Comparison of ENCODE assay signal across 31 cellular contexts in genomic region chr9:8255852-8256251, GRCh38.
"Had no signal": no experiment of that assay in that cellular context is flagged by ENCODE, and none has a peak within 500 bp of the region (broad histone marks: within the 10 kb centered on the region; RNA-seq: fewer than 3 reads in every experiment).

No MANE protein-coding gene starts in this region.

- H3K27me3 ChIP-seq: adrenal gland, body of pancreas, foreskin keratinocyte, gastrocnemius medialis, heart left ventricle had no signal

- H3K27ac ChIP-seq: adrenal gland, body of pancreas, foreskin keratinocyte, gastrocnemius medialis, heart left ventricle, WERI-Rb-1 had no signal

- FAIRE-seq: colon had no signal

- H3K4me3 ChIP-seq: adrenal gland, body of pancreas, gastrocnemius medialis, heart left ventricle had no signal

- ATAC-seq: activated CD4-positive, CD25-positive, alpha-beta regulatory T cell treated with anti-CD3 and anti-CD28 coated beads, Interleukin-2, amount 50 U/mL, for 24 hours; activated CD8-positive, alpha-beta memory T cell treated with anti-CD3 and anti-CD28 coated beads, Interleukin-2, amount 10 ng/mL, durations not matched to agents 7 days and 5 days; activated CD8-positive, alpha-beta T cell treated with anti-CD3 and anti-CD28 coated beads, Interleukin-2, amount 10 ng/mL, durations not matched to agents 7 days and 5 days; activated naive CD8-positive, alpha-beta T cell treated with anti-CD3 and anti-CD28 coated beads, Interleukin-2, amount 50 U/mL, for 24 hours; body of pancreas; effector memory CD8-positive, alpha-beta T cell; esophagus mucosa; foreskin keratinocyte; gastrocnemius medialis; heart left ventricle; T-helper 17 cell had no signal

- H3K9me3 ChIP-seq: adrenal gland, body of pancreas, gastrocnemius medialis had no signal

- H3K4me1 ChIP-seq: adrenal gland, body of pancreas, foreskin keratinocyte, gastrocnemius medialis, heart left ventricle had no signal

- DNase-seq: activated B cell treated with CpG ODN at 0.5 μM for 24 hours; activated CD4-positive, alpha-beta memory T cell treated with anti-CD3 and anti-CD28 coated beads for 36 hours; activated CD4-positive, alpha-beta T cell treated with anti-CD3 and anti-CD28 coated beads, Interleukin-2, amount 10 ng/mL, durations not matched to agents 24 days and 14 days; activated CD8-positive, alpha-beta memory T cell treated with anti-CD3 and anti-CD28 coated beads, Interleukin-2, amount 10 ng/mL, durations not matched to agents 7 days and 5 days; activated CD8-positive, alpha-beta memory T cell treated with anti-CD3 and anti-CD28 coated beads, Interleukin-2, amount 50 U/mL, for 4 hours; activated CD8-positive, alpha-beta T cell treated with anti-CD3 and anti-CD28 coated beads, Interleukin-2, amount 10 ng/mL, durations not matched to agents 7 days and 5 days; activated effector memory CD4-positive, alpha-beta T cell treated with anti-CD3 and anti-CD28 coated beads, Interleukin-2, amount 50 U/mL, for 16 hours; activated naive CD4-positive, alpha-beta T cell treated with anti-CD3 and anti-CD28 coated beads for 36 hours; activated naive CD8-positive, alpha-beta T cell treated with anti-CD3 and anti-CD28 coated beads for 36 hours; activated naive CD8-positive, alpha-beta T cell treated with anti-CD3 and anti-CD28 coated beads, Interleukin-2, amount 50 U/mL, for 24 hours; activated T-cell treated with anti-CD3 and anti-CD28 coated beads, Interleukin-2, amount 50 U/mL, for 1 hour; activated T-cell treated with anti-CD3 and anti-CD28 coated beads, Interleukin-2, amount 50 U/mL, for 48 hours; adrenal gland; amygdala; aorta; body of pancreas; caudate nucleus; cortex of kidney; dermis blood vessel endothelial cell; effector CD4-positive, alpha-beta T cell; effector memory CD8-positive, alpha-beta T cell; foreskin keratinocyte; gastrocnemius medialis; glutamatergic neuron; heart left ventricle; T-helper 17 cell; T1000; WERI-Rb-1 had no signal

- H3K36me3 ChIP-seq: adrenal gland, gastrocnemius medialis, heart left ventricle, WERI-Rb-1 had no signal
